In genomic region chr2:12762976-12763375, GRCh38 we compare ENCODE assay signal across 15 cellular contexts.
"Had no signal": no experiment of that assay in that cellular context is flagged by ENCODE, and none has a peak within 500 bp of the region (broad histone marks: within the 10 kb centered on the region; RNA-seq: fewer than 3 reads in every experiment).

No MANE protein-coding gene starts in this region.

- DNase-seq: activated CD4-positive, alpha-beta T cell treated with anti-CD3 and anti-CD28 coated beads for 1 hour; activated CD4-positive, alpha-beta T cell treated with anti-CD3 and anti-CD28 coated beads, Interleukin-2, amount 50 U/mL, for 4 hours; activated naive CD4-positive, alpha-beta T cell treated with Interleukin-2 at 50 U/mL for 16 hours; activated T-cell treated with anti-CD3 and anti-CD28 coated beads for 4 hours; erythroblast; islet precursor cell; midbrain; naive B cell; retina; stimulated activated CD4-positive, alpha-beta T cell treated with anti-CD3 and anti-CD28 coated beads, Interleukin-4, amount 100 ng/mL, for 1 hour; stimulated activated naive B cell treated with anti-CD40 and anti-IgM and Interleukin-4, amounts not matched to agents 10 μg/mL and 1 μg/mL and 100 μg/mL, for 72 hours; substantia nigra; trophoblast cell had no signal

- H3K36me3 ChIP-seq: ascending aorta had no signal

- H3K36me3 Mint-ChIP-seq: naive B cell; stimulated activated naive B cell treated with anti-CD40 and anti-IgM and Interleukin-4, amounts not matched to agents 10 μg/mL and 1 μg/mL and 100 μg/mL, for 72 hours had no signal

- H3K27ac Mint-ChIP-seq: naive B cell; stimulated activated naive B cell treated with anti-CD40 and anti-IgM and Interleukin-4, amounts not matched to agents 10 μg/mL and 1 μg/mL and 100 μg/mL, for 72 hours had no signal

- H3K27me3 ChIP-seq: ascending aorta had no signal

- H3K4me3 ChIP-seq: ascending aorta, hepatocyte had no signal

- H3K4me1 Mint-ChIP-seq: naive B cell; stimulated activated naive B cell treated with anti-CD40 and anti-IgM and Interleukin-4, amounts not matched to agents 10 μg/mL and 1 μg/mL and 100 μg/mL, for 72 hours had no signal

- H3K4me3 Mint-ChIP-seq: naive B cell; stimulated activated naive B cell treated with anti-CD40 and anti-IgM and Interleukin-4, amounts not matched to agents 10 μg/mL and 1 μg/mL and 100 μg/mL, for 72 hours had no signal

- H3K27ac ChIP-seq: ascending aorta, hepatocyte had no signal

- H3K4me1 ChIP-seq: ascending aorta had no signal

- ATAC-seq: stimulated activated naive B cell treated with anti-CD40 and anti-IgM and Interleukin-4, amounts not matched to agents 10 μg/mL and 1 μg/mL and 100 μg/mL, for 72 hours had no signal
